ENCODE assay signal across 8 cellular contexts in genomic region chr19:36418287-36419001, GRCh38. TPM values are rescaled to one million over a fixed set of nuclear protein-coding genes. Genes with fewer than 3 reads are reported as not detected.
DNase-seq lines count a peak whose midpoint lies in the region; ATAC-seq and TF ChIP-seq lines count a peak whose summit lies in the region.

Gene ZFP82 (minus strand): TSS chr19:36418644. CDS start chr19:36409789, 8,855 bp downstream.

- peaks cover 50% of the 10 kb centered on the region for H3K79me2 ChIP-seq in SU-DHL-6 (ENCODE audit: insufficient read depth, low read length)

- H3K9me3 ChIP-seq in SU-DHL-6 (ENCODE audit: insufficient read depth, low read length) (no peaks in the 10 kb centered on the region), adipocyte (ENCODE audit: control insufficient read depth, low read length) (no peaks in the 10 kb centered on the region), left ventricle myocardium inferior (replicated peaks) (peaks cover 8% of the 10 kb centered on the region), upper lobe of left lung (peaks cover 0 to 27% (median 13%) of the 10 kb centered on the region in 4 donors)

- H3K36me3 Mint-ChIP-seq in progenitor cell of endocrine pancreas (ENCODE audit: insufficient read depth), result peaks cover 6% of the 10 kb centered on the region

- peak within 1 kb of the TSS; percentile 89 for H3K4me2 ChIP-seq in SU-DHL-6 (ENCODE audit: low read depth, low read length, poor library complexity, severe bottlenecking)

- H3K9ac ChIP-seq in SU-DHL-6 (ENCODE audit: low read length), result peak within 1 kb of the TSS; percentile 79
- H3K9ac ChIP-seq in adipocyte (ENCODE audit: low read length), result peak within 1 kb of the TSS; percentile 93

- ATAC-seq in GM21447 (IDR thresholded peaks at IDR 0.05; ENCODE audit: unreplicated experiment) (peak; percentile 65), upper lobe of left lung (ENCODE audit: low FRiP score in 2 of 2) (peak; percentile 93 to 97)

- H3K27ac Mint-ChIP-seq in progenitor cell of endocrine pancreas, result peak within 1 kb of the TSS; percentile 98

- H3K4me1 Mint-ChIP-seq in progenitor cell of endocrine pancreas (ENCODE audit: low read depth), result peaks cover 13% of the 10 kb centered on the region

- 0 out of 2 replicates have a peak, but pooled peaks cover 3% of the 10 kb centered on the region for H4K20me1 ChIP-seq in SU-DHL-6 (ENCODE audit: low read depth, low read length)

- TF ChIP-seq CTCF in SU-DHL-6 (IDR thresholded peaks at IDR 0.05; ENCODE audit: insufficient read depth, low read length, poor library complexity, severe bottlenecking), result no peak
- TF ChIP-seq CTCF in left ventricle myocardium inferior (IDR thresholded peaks at IDR 0.05; ENCODE audit: borderline replicate concordance), result peak; percentile 5
- no peak for TF ChIP-seq CTCF in progenitor cell of endocrine pancreas (IDR thresholded peaks at IDR 0.05; ENCODE audit: unreplicated experiment)
- TF ChIP-seq CTCF in upper lobe of left lung (IDR thresholded peaks at IDR 0.05), result peak in 1 of 6 experiments; percentile 18

- intact Hi-C loops in left ventricle myocardium inferior (cut with micrococcal nuclease), result no loop called here

- peak; percentile 69 for DNase-seq in CMK (ENCODE audit: low read depth)
- peak; percentile 60 for DNase-seq in LHCN-M2 (ENCODE audit: low read depth)
- DNase-seq in adipocyte (ENCODE audit: low read depth), result peak; percentile 84
- peak; percentile 88 for DNase-seq in left ventricle myocardium inferior
- DNase-seq in progenitor cell of endocrine pancreas (ENCODE audit: low spot score, unreplicated experiment), result peak; percentile 84
- DNase-seq in upper lobe of left lung, result peak; percentile 74 to 96

- no peak for TF ChIP-seq EP300 in upper lobe of left lung (IDR thresholded peaks at IDR 0.05)

- peak within 1 kb of the TSS; percentile 99 for H2AFZ ChIP-seq in SU-DHL-6 (ENCODE audit: low read depth, low read length, severe bottlenecking)

- peak within 1 kb of the TSS; percentile 96 for H3K4me3 Mint-ChIP-seq in progenitor cell of endocrine pancreas (ENCODE audit: low read depth)

- peak within 1 kb of the TSS; percentile 85 for H3K4me3 ChIP-seq in SU-DHL-6 (ENCODE audit: insufficient read depth, low read length, poor library complexity, severe bottlenecking)
- H3K4me3 ChIP-seq in adipocyte (ENCODE audit: low read length), result peak within 1 kb of the TSS; percentile 85
- H3K4me3 ChIP-seq in left ventricle myocardium inferior, result peak within 1 kb of the TSS; percentile 83
- peak within 1 kb of the TSS; percentile 60 to 85 (median 81) for H3K4me3 ChIP-seq in upper lobe of left lung

- WGBS in upper lobe of left lung, 2 donors, result 1 to 2% methylated on average over 23 to 25 of the region's 70 CpGs

- H3K36me3 ChIP-seq in SU-DHL-6 (ENCODE audit: low read length) (peaks cover 4% of the 10 kb centered on the region; the same call in 1 of the 2 replicates), adipocyte (ENCODE audit: control insufficient read depth, insufficient read depth, low read length, severe bottlenecking) (no peaks in the 10 kb centered on the region), left ventricle myocardium inferior (peaks cover 10% of the 10 kb centered on the region), upper lobe of left lung (no peaks in the 10 kb centered on the region)

- peaks cover 11% of the 10 kb centered on the region for H3K4me1 ChIP-seq in adipocyte (ENCODE audit: control insufficient read depth, insufficient read depth, low read length)
- H3K4me1 ChIP-seq in left ventricle myocardium inferior, result peaks cover 53% of the 10 kb centered on the region
- peaks cover 9 to 29% (median 13%) of the 10 kb centered on the region in 4 donors for H3K4me1 ChIP-seq in upper lobe of left lung

- H3K9me2 ChIP-seq in SU-DHL-6 (replicated peaks; ENCODE audit: insufficient read depth, low read length), result no peaks in the 10 kb centered on the region

- peaks cover 2% of the 10 kb centered on the region; the same call in 1 of the 2 replicates for H3F3A ChIP-seq in SU-DHL-6 (ENCODE audit: insufficient read depth)

- peak in 2 of 4 donors; percentile 35 to 65 for TF ChIP-seq POLR2A in upper lobe of left lung (IDR thresholded peaks at IDR 0.05)

- peak within 1 kb of the TSS; percentile 64 for H3K27ac ChIP-seq in SU-DHL-6 (ENCODE audit: low read depth, low read length)
- H3K27ac ChIP-seq in left ventricle myocardium inferior (replicated peaks), result peak within 1 kb of the TSS; percentile 96
- peak within 1 kb of the TSS; percentile 79 to 93 (median 90) for H3K27ac ChIP-seq in upper lobe of left lung

- H3K27me3 Mint-ChIP-seq in progenitor cell of endocrine pancreas, result no peaks in the 10 kb centered on the region

- H3K9me3 Mint-ChIP-seq in progenitor cell of endocrine pancreas (ENCODE audit: low read depth), result no peaks in the 10 kb centered on the region

- H3K27me3 ChIP-seq in SU-DHL-6 (ENCODE audit: low read length) (no peaks in the 10 kb centered on the region), adipocyte (replicated peaks; ENCODE audit: control insufficient read depth, insufficient read depth, low read length) (no peaks in the 10 kb centered on the region), left ventricle myocardium inferior (ENCODE audit: low read depth) (no peaks in the 10 kb centered on the region), upper lobe of left lung (peaks cover 0 to 2% (median 0%) of the 10 kb centered on the region in 4 donors)

RNA-seq across cellular contexts. Expression of gene ZFP82, which starts in this region (rescaled TPM):
- total RNA-seq in LHCN-M2 (2014; rRNA removed) (2.2 and 3.4 TPM in 2 replicates), left ventricle myocardium inferior (5.0 TPM), progenitor cell of endocrine pancreas (15.4 and 16.4 TPM in 2 replicates), upper lobe of left lung (1 to 10 TPM in 5 of 6 donors, under 1 TPM in 1; 0.78 to 8.1 (median 4.2) TPM)
- polyA plus RNA-seq in LHCN-M2 (2012), result 2.3 TPM

Comparison
In these comparisons a context has a peak if more than half of its experiments do, and no peak if none do; other contexts are left out.
1. Peak in every context shown above with its lines: DNase-seq, ATAC-seq, H3K4me3 ChIP-seq and H3K27ac ChIP-seq.